In the genomic region with DNA sequence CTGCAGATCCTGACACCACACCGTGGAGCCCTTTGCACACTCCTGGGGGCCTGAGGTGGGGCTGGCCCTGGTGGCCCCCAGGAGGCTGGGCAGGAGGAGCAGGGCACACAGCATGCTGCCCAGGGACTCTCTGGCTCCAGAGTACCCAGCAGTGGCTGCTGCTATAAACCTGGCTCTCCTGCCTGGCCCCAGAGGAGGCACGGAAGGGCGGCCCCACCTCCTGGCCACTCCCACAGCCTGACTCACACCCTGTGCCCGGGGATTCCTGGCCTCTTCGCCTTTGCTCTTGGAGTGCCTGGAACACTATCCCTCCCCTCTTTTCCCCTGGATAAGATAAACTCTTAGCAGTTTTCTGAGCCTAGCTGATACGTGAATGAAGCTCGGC, we compare ENCODE assay signal across 9 cellular contexts. TPM values are rescaled to one million over a fixed set of nuclear protein-coding genes. Genes with fewer than 3 reads are reported as not detected.
DNase-seq lines count a peak whose midpoint lies in the region; ATAC-seq and TF ChIP-seq lines count a peak whose summit lies in the region.
"Had no signal": no experiment of that assay in that cellular context is flagged by ENCODE, and none has a peak within 500 bp of the region (broad histone marks: within the 10 kb centered on the region; RNA-seq: fewer than 3 reads in every experiment).

A gene with protein sequence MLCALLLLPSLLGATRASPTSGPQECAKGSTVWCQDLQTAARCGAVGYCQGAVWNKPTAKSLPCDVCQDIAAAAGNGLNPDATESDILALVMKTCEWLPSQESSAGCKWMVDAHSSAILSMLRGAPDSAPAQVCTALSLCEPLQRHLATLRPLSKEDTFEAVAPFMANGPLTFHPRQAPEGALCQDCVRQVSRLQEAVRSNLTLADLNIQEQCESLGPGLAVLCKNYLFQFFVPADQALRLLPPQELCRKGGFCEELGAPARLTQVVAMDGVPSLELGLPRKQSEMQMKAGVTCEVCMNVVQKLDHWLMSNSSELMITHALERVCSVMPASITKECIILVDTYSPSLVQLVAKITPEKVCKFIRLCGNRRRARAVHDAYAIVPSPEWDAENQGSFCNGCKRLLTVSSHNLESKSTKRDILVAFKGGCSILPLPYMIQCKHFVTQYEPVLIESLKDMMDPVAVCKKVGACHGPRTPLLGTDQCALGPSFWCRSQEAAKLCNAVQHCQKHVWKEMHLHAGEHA (minus strand): TSS at position 165 of the 385 bp plus-strand sequence. CDS start 51 bp downstream, at position 114.

- no peaks in the 10 kb centered on the region for H3K9me3 Mint-ChIP-seq in activated naive CD4-positive, alpha-beta T cell treated with anti-CD3 and anti-CD28 coated beads, Interleukin-2, amount 50 U/mL, for 24 hours
- H3K9me3 Mint-ChIP-seq in type B pancreatic cell: peaks cover 6% of the 10 kb centered on the region

- peak within 1 kb of the TSS; percentile 17 for H3K27ac Mint-ChIP-seq in activated naive CD4-positive, alpha-beta T cell treated with anti-CD3 and anti-CD28 coated beads, Interleukin-2, amount 50 U/mL, for 24 hours
- peak within 1 kb of the TSS; percentile 88 for H3K27ac Mint-ChIP-seq in type B pancreatic cell

- ATAC-seq in HG02798 (IDR thresholded peaks at IDR 0.05; ENCODE audit: poor library complexity, unreplicated experiment): no peak
- ATAC-seq in HG02763 (IDR thresholded peaks at IDR 0.05; ENCODE audit: unreplicated experiment): no peak

- DNase-seq in activated naive CD4-positive, alpha-beta T cell (lab: John Stamatoyannopoulos, UW): no peak
- DNase-seq in SW480 (ENCODE audit: low spot score) (peak; percentile 74), islet precursor cell (peak; percentile 92), type B pancreatic cell (ENCODE audit: extremely low spot score, unreplicated experiment) (no peak), NCI-H1105 treated with DMSO at 0.1 percent for 48 hours (lab: John Stamatoyannopoulos, UW) (no peak)
- DNase-seq: activated CD4-positive, alpha-beta T cell treated with anti-CD3 and anti-CD28 coated beads, Interleukin-2, amount 50 U/mL, for 1 hour had no signal

- H3K27me3 Mint-ChIP-seq in activated naive CD4-positive, alpha-beta T cell treated with anti-CD3 and anti-CD28 coated beads, Interleukin-2, amount 50 U/mL, for 24 hours: peaks cover 4% of the 10 kb centered on the region
- no peaks in the 10 kb centered on the region for H3K27me3 Mint-ChIP-seq in type B pancreatic cell

- TF ChIP-seq CTCF in type B pancreatic cell (conservative IDR thresholded peaks at IDR 0.05): no peak

- no peaks in the 10 kb centered on the region for H3K36me3 Mint-ChIP-seq in activated naive CD4-positive, alpha-beta T cell treated with anti-CD3 and anti-CD28 coated beads, Interleukin-2, amount 50 U/mL, for 24 hours
- no peaks in the 10 kb centered on the region for H3K36me3 Mint-ChIP-seq in type B pancreatic cell

- no peaks in the 10 kb centered on the region for H3K4me1 Mint-ChIP-seq in activated naive CD4-positive, alpha-beta T cell treated with anti-CD3 and anti-CD28 coated beads, Interleukin-2, amount 50 U/mL, for 24 hours
- H3K4me1 Mint-ChIP-seq in type B pancreatic cell (ENCODE audit: unreplicated experiment): peaks cover 10% of the 10 kb centered on the region

- no peak within 1 kb of the TSS for H3K4me3 Mint-ChIP-seq in activated naive CD4-positive, alpha-beta T cell treated with anti-CD3 and anti-CD28 coated beads, Interleukin-2, amount 50 U/mL, for 24 hours
- peak within 1 kb of the TSS; percentile 63 for H3K4me3 Mint-ChIP-seq in type B pancreatic cell

RNA-seq across cellular contexts. Expression of the gene that starts here (rescaled TPM):
- total RNA-seq in type B pancreatic cell (ENCODE audit: low replicate concordance): 1.2 and 1.3 TPM in 2 replicates

Comparison
In these comparisons a context has a peak if more than half of its experiments do, and no peak if none do; other contexts are left out.
1. DNase-seq: peak in SW480 (single experiment) and islet precursor cell (single experiment); none in activated naive CD4-positive, alpha-beta T cell (0 of 4), type B pancreatic cell (single experiment) and NCI-H1105 treated with DMSO at 0.1 percent for 48 hours (single experiment).